ENCODE assay signal across 8 cellular contexts in the genomic region with DNA sequence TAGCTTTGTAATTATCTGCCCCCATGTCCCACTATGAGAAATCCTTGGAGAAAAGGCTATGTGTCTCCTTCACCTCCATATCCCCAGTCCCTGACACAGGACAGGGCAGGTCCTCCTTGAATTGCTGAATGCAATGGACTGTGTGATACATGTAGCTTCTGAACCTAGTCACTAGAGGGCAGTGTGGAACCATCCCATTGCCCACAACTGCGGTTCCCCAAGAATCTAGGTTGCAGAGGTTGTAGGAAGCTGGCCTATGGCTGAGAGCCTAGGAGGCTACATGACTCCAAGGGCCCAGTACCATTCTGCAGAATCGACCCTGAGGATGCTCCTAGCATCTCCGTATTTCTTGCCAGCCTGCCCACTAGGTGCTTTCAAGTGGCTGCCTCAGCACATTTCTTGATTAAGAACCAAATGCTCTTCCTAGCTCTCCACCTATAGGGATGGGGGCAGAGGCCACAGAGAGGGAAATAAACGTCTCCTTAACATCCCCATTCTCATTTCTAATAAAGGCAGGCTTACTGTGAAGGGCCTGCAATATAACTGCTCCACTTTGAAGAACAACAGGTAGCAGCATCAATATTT.
DNase-seq lines count a peak whose midpoint lies in the region; ATAC-seq, FAIRE-seq and TF ChIP-seq lines count a peak whose summit lies in the region.

No MANE protein-coding gene starts in this region.

- ATAC-seq in GM18508 (IDR thresholded peaks at IDR 0.05; ENCODE audit: insufficient read depth, unreplicated experiment) (peak; percentile 96), HG02884 (IDR thresholded peaks at IDR 0.05; ENCODE audit: unreplicated experiment) (peak; percentile 98), K562 (peak; percentile 95)

- no peaks in the 10 kb centered on the region for H3K9me1 ChIP-seq in K562 (ENCODE audit: control insufficient read depth, insufficient read depth, low read length)

- POLR2A ChIA-PET in K562 (lab: Yijun Ruan, JAX) = interaction anchor here (0.6 kb wide), 1 partner anchor 20 kb away, joined by 3 read pairs; no protein-coding TSS in a partner anchor

- peak; percentile 79 for FAIRE-seq in K562 (lab: Jason Lieb, UNC)

- no peaks in the 10 kb centered on the region for H3K36me3 ChIP-seq in K562 (ENCODE audit: control insufficient read depth, insufficient read depth, low read length)

- peak; percentile 55 to 76 for TF ChIP-seq RAD21 in K562 (CRISPR knock-in tag; conservative IDR thresholded peaks at IDR 0.05 in 1 of 2, IDR thresholded peaks at IDR 0.05 in 1 of 2)

- H2AFZ ChIP-seq in K562 (ENCODE audit: low read depth, low read length) = no peak overlapping the region

- peak; percentile 74 for DNase-seq in AG08395 (ENCODE audit: low spot score)
- peak; percentile 73 for DNase-seq in NCI-H1694 (lab: John Stamatoyannopoulos, UW)
- DNase-seq in T-helper 1 cell = peak in 3 of 5 donors; percentile 3 to 66 (median 15)
- peak; percentile 46 to 64 (median 58) for DNase-seq in K562 (ENCODE audit: extremely low read depth in 1 of 4, low spot score in 3 of 4)
- DNase-seq in iPS-NIHi7 (ENCODE audit: extremely low spot score) = peak; percentile 91
- DNase-seq in stimulated activated CD4-positive, alpha-beta T cell treated with anti-CD3 and anti-CD28 coated beads, Interleukin-15, amount 100 ng/mL, for 24 hours = peak; percentile 55

- TF ChIP-seq CTCF in K562 (IDR thresholded peaks at IDR 0.05 in 2 of 3, conservative IDR thresholded peaks at IDR 0.05 in 1 of 3; ENCODE audit: insufficient read depth in 2 of 3, low read depth in 1 of 3, low read length in 3 of 3) = peak; percentile 59 to 84 (median 78)

- H3K27me3 ChIP-seq in K562 (ENCODE audit: control insufficient read depth in 2 of 2, insufficient read depth in 2 of 2, low read length in 2 of 2) = no peaks in the 10 kb centered on the region

- TF ChIP-seq POLR2A in K562 (conservative IDR thresholded peaks at IDR 0.05) = no peak

- CTCF ChIA-PET in K562 (lab: Yijun Ruan, JAX; ENCODE audit: low intra/inter-chr PET ratio) = interaction anchor here (0.6 kb wide), 1 partner anchor 300 kb away, joined by 3 read pairs; no protein-coding TSS in a partner anchor

- H3K4me3 ChIP-seq in K562 = no peak overlapping the region

- H3K9ac ChIP-seq in K562 (ENCODE audit: insufficient read depth in 1 of 2, low read depth in 2 of 2, low read length in 2 of 2) = no peak overlapping the region

- in situ Hi-C loops in K562 (cut with MboI) = no loop called here

- no peaks in the 10 kb centered on the region for H3K9me3 ChIP-seq in K562 (replicated peaks; ENCODE audit: control insufficient read depth, insufficient read depth, low read depth, low read length)

- no peak overlapping the region for H3K27ac ChIP-seq in K562 (ENCODE audit: extremely low read depth, low read depth, low read length)

- no TSS peak for BruUV-seq in K562 (replicated peaks; lab: Mats Ljungman, UMichigan)

- intact Hi-C loops in K562 (cut with micrococcal nuclease) = loop anchor here (1.0 kb wide), 1 partner anchor 342 kb away; no protein-coding TSS in a partner anchor

- no peaks in the 10 kb centered on the region for H3K4me1 ChIP-seq in K562 (replicated peaks in 1 of 2; ENCODE audit: control insufficient read depth in 2 of 2, insufficient read depth in 2 of 2, low read length in 2 of 2)

- TF ChIP-seq EP300 in K562 (IDR thresholded peaks at IDR 0.05; ENCODE audit: low read length) = no peak

- H3K4me2 ChIP-seq in K562 (ENCODE audit: insufficient read depth, low read length) = no peak overlapping the region

- no peaks in the 10 kb centered on the region for H3K79me2 ChIP-seq in K562 (ENCODE audit: control insufficient read depth, insufficient read depth, low read length)

- H4K20me1 ChIP-seq in K562 (replicated peaks; ENCODE audit: control insufficient read depth, insufficient read depth, low read length) = no peaks in the 10 kb centered on the region

- 0% methylated on average over 4 of the region's 4 CpGs for WGBS in K562 (ENCODE audit: insufficient coverage, low coverage, missing lambda C conversion rate)

TF ChIP-seq in K562, 482 proteins besides CTCF, POLR2A, EP300 and RAD21:
- TF ChIP-seq STAG1 (CRISPR knock-in tag; IDR thresholded peaks at IDR 0.05; ENCODE audit: borderline replicate concordance) (peak; percentile 50; the same call in 1 of the 2 replicates), ZNF764 (CRISPR knock-in tag; IDR thresholded peaks at IDR 0.05; ENCODE audit: low read depth) (no peak), SMC3 (conservative IDR thresholded peaks at IDR 0.05; ENCODE audit: insufficient read depth, low read depth, low read length) (peak; percentile 65)
TF ChIP-seq in K562: peak in this region for 2.

Comparison
In these comparisons a context has a peak if more than half of its experiments do, and no peak if none do; other contexts are left out.
1. DNase-seq: peak in every context shown above with its lines; median percentile 91 in iPS-NIHi7; 74 in AG08395; 73 in NCI-H1694; 58 in K562; 55 in stimulated activated CD4-positive, alpha-beta T cell treated with anti-CD3 and anti-CD28 coated beads, Interleukin-15, amount 100 ng/mL, for 24 hours; 15 in T-helper 1 cell.